8 cellular contexts compared by ENCODE assay signal in genomic region chr11:62804310-62805043, GRCh38. TPM values are rescaled to one million over a fixed set of nuclear protein-coding genes. Genes with fewer than 3 reads are reported as not detected.
DNase-seq lines count a peak whose midpoint lies in the region; ATAC-seq and TF ChIP-seq lines count a peak whose summit lies in the region.

No MANE protein-coding gene starts in this region.

- peak overlapping the region; percentile 82 for H3K9ac ChIP-seq in iPS-15b (ENCODE audit: low read depth, low read length)

- peak; percentile 13 for ATAC-seq in GM18508 (IDR thresholded peaks at IDR 0.05; ENCODE audit: insufficient read depth, unreplicated experiment)
- ATAC-seq in HG03565 (IDR thresholded peaks at IDR 0.05; ENCODE audit: unreplicated experiment) = peak; percentile 2

- no peaks in the 10 kb centered on the region for H3K9me3 Mint-ChIP-seq in activated naive CD8-positive, alpha-beta T cell treated with anti-CD3 and anti-CD28 coated beads for 36 hours

- peaks cover 36% of the 10 kb centered on the region for H3K36me3 Mint-ChIP-seq in activated naive CD8-positive, alpha-beta T cell treated with anti-CD3 and anti-CD28 coated beads for 36 hours

- H3K36me3 ChIP-seq in iPS-15b (ENCODE audit: control insufficient read depth, insufficient read depth, low read length) (peaks cover 24% of the 10 kb centered on the region), spleen (peaks cover 11 to 56% (median 41%) of the 10 kb centered on the region in 6 donors)

- peaks cover 42% of the 10 kb centered on the region for H3K4me1 Mint-ChIP-seq in activated naive CD8-positive, alpha-beta T cell treated with anti-CD3 and anti-CD28 coated beads for 36 hours

- H3K27ac ChIP-seq in spleen = peak overlapping the region; percentile 86 to 99 (median 96)

- H3K4me3 ChIP-seq in iPS-15b (ENCODE audit: low read depth, low read length) (peak overlapping the region; percentile 76), spleen (peak overlapping the region; percentile 68 to 94 (median 86))

- H3K4me3 Mint-ChIP-seq in activated naive CD8-positive, alpha-beta T cell treated with anti-CD3 and anti-CD28 coated beads for 36 hours = peak overlapping the region; percentile 99

- no peaks in the 10 kb centered on the region for H3K27me3 ChIP-seq in iPS-15b (ENCODE audit: control insufficient read depth, insufficient read depth, low read length)
- no peaks in the 10 kb centered on the region for H3K27me3 ChIP-seq in spleen (replicated peaks in 1 of 7)

- H3K9me3 ChIP-seq in iPS-15b (ENCODE audit: control insufficient read depth, insufficient read depth, low read length) (no peaks in the 10 kb centered on the region), spleen (no peaks in the 10 kb centered on the region)

- TF ChIP-seq CTCF in spleen (IDR thresholded peaks at IDR 0.05 in 8 of 11, conservative IDR thresholded peaks at IDR 0.05 in 3 of 11) = no peak

- DNase-seq in activated naive CD8-positive, alpha-beta T cell treated with anti-CD3 and anti-CD28 coated beads for 36 hours = no peak
- DNase-seq in spleen (no peak), UCSD-AML1 (lab: John Stamatoyannopoulos, UW; ENCODE audit: unreplicated experiment) (no peak), AG08396 (ENCODE audit: low spot score) (no peak)
- no peak for DNase-seq in activated CD8-positive, alpha-beta memory T cell treated with anti-CD3 and anti-CD28 coated beads, Interleukin-2, amount 50 U/mL, for 48 hours

- WGBS in spleen, 5 donors = 3 to 7% (median 4%) methylated on average over 14 of the region's 14 CpGs

- H3K27ac Mint-ChIP-seq in activated naive CD8-positive, alpha-beta T cell treated with anti-CD3 and anti-CD28 coated beads for 36 hours = peak overlapping the region; percentile 96

- intact Hi-C loops in spleen (cut with DNase I; ENCODE audit: low total_unique reads) = no loop called here

- H3K27me3 Mint-ChIP-seq in activated naive CD8-positive, alpha-beta T cell treated with anti-CD3 and anti-CD28 coated beads for 36 hours = no peaks in the 10 kb centered on the region

- H3K4me1 ChIP-seq in iPS-15b (ENCODE audit: control insufficient read depth, insufficient read depth, low read length) (peaks cover 6% of the 10 kb centered on the region), spleen (peaks cover 13 to 68% (median 43%) of the 10 kb centered on the region in 6 donors)

- TF ChIP-seq POLR2A in spleen (IDR thresholded peaks at IDR 0.05) = no peak

RNA-seq across cellular contexts. Expression of gene NXF1, which starts 0.8 kb away (rescaled TPM):
- 100 to 1,000 TPM; 107 to 111 TPM for total RNA-seq in activated naive CD8-positive, alpha-beta T cell treated with anti-CD3 and anti-CD28 coated beads for 36 hours
- 100 to 1,000 TPM in 4 of 7 donors, 10 to 100 TPM in 3; 87.7 to 125 (median 118) TPM for total RNA-seq in spleen
- polyA plus RNA-seq in spleen = 100 to 1,000 TPM in 2 of 3 donors, 10 to 100 TPM in 1; 83.1 to 271 (median 194) TPM

RNA-seq across cellular contexts. Expression of gene TMEM223, which starts 12.7 kb away (rescaled TPM):
- total RNA-seq in activated naive CD8-positive, alpha-beta T cell treated with anti-CD3 and anti-CD28 coated beads for 36 hours = 1 to 10 TPM; 9.4 to 10.0 TPM
- total RNA-seq in spleen = 10 to 100 TPM; 11.2 to 27.8 (median 13.6) TPM
- 10 to 100 TPM; 19.0 to 32.8 (median 25.0) TPM for polyA plus RNA-seq in spleen

RNA-seq across cellular contexts. Expression of gene TMEM179B, which starts 17.3 kb away (rescaled TPM):
- total RNA-seq in activated naive CD8-positive, alpha-beta T cell treated with anti-CD3 and anti-CD28 coated beads for 36 hours = 10 to 100 TPM; 30.7 to 34.3 TPM
- total RNA-seq in spleen = 10 to 100 TPM; 39.0 to 80.8 (median 48.3) TPM
- 10 to 100 TPM; 46.1 to 57.1 (median 54.6) TPM for polyA plus RNA-seq in spleen

RNA-seq across cellular contexts. Expression of gene STX5, which starts 27.4 kb away (rescaled TPM):
- total RNA-seq in activated naive CD8-positive, alpha-beta T cell treated with anti-CD3 and anti-CD28 coated beads for 36 hours = 10 to 100 TPM; 19.5 to 20.4 TPM
- total RNA-seq in spleen = 10 to 100 TPM; 40.5 to 50.7 (median 43.7) TPM
- polyA plus RNA-seq in spleen = 10 to 100 TPM; 20.9 to 27.0 (median 23.5) TPM

RNA-seq across cellular contexts. Expression of gene TEX54, which starts 28.2 kb away (rescaled TPM):
- not detected for total RNA-seq in activated naive CD8-positive, alpha-beta T cell treated with anti-CD3 and anti-CD28 coated beads for 36 hours
- total RNA-seq in spleen = not detected
- not detected for polyA plus RNA-seq in spleen
